8 cellular contexts compared by ENCODE assay signal in the genomic region with DNA sequence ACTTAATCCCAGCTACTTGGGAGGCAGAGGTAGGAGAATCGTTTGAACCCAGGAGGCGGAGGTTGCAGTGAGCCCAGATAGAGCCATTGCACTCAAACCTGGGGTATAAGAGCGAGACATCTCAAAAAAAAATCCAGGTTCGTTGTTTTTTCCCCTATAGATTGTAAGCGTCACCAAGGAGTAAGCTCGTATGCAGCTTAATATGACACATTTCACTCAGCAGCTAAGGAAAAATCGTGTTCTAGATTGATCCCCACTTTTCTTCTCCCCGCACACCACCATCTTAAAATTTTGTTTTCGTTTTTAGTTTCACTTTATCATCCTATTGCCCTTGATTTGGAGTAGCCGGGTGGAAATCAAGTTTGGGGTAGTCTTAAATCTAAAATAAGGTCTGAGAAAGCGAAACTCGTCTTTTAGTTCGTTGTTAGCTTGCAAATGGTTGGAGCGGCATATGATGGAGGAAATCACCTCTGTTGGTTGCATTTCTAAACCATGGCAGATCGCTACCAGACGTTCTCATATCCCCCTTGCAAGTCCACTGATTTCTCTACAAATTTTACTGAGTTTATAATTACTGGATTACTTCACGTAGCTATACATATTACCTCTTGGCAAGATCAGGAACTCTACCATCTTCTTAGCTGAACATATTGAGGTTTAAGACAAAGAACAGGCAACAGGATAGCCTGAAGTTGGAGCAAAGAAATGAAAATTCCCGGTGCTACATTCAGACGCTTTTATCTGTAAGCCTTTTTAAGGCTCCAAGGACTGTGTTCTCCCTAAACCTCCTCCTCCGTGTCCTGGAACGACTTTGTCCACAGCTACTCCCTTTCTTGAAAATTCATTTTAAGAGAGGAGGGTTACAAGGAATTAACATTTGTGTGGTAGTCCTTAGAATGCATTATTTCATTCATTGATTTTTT.
DNase-seq lines count a peak whose midpoint lies in the region; ATAC-seq and TF ChIP-seq lines count a peak whose summit lies in the region.

No MANE protein-coding gene starts in this region.

- DNase-seq in G401 (ENCODE audit: low spot score) (peak; percentile 32), NCI-H69 (lab: John Stamatoyannopoulos, UW) (peak; percentile 77), osteoblast (ENCODE audit: insufficient read length, low spot score, missing footprints) (peak; percentile 58), NCI-H1048 (lab: John Stamatoyannopoulos, UW) (no peak)
- peak; percentile 31 to 45 (median 39) for DNase-seq in effector memory CD8-positive, alpha-beta T cell

- no peaks in the 10 kb centered on the region for H3K9me3 Mint-ChIP-seq in effector memory CD8-positive, alpha-beta T cell

- H3K27ac ChIP-seq in osteoblast (ENCODE audit: low read depth, low read length) = peak overlapping the region; percentile 92

- no peaks in the 10 kb centered on the region for H3K36me3 ChIP-seq in osteoblast (ENCODE audit: insufficient read depth, low read length)

- in situ Hi-C loops in G401 (cut with HindIII; ENCODE audit: low sequenced_read_pairs) = no loop called here

- H3K27me3 Mint-ChIP-seq in effector memory CD8-positive, alpha-beta T cell = no peaks in the 10 kb centered on the region

- ATAC-seq in effector memory CD8-positive, alpha-beta T cell (replicated peaks) = peak; percentile 28
- no peak for ATAC-seq in HG02884 (IDR thresholded peaks at IDR 0.05; ENCODE audit: unreplicated experiment)
- ATAC-seq in HG03097 (IDR thresholded peaks at IDR 0.05; ENCODE audit: low FRiP score, unreplicated experiment) = no peak
- no peak for ATAC-seq in HG02973 (IDR thresholded peaks at IDR 0.05; ENCODE audit: unreplicated experiment)

- no peaks in the 10 kb centered on the region for H3K27me3 ChIP-seq in osteoblast (ENCODE audit: insufficient read depth, low read length)

- H3K4me1 ChIP-seq in osteoblast (ENCODE audit: insufficient read depth, low read length) = peaks cover 29% of the 10 kb centered on the region

- no peak overlapping the region for H3K27ac Mint-ChIP-seq in effector memory CD8-positive, alpha-beta T cell

- no peaks in the 10 kb centered on the region for H3K9me3 ChIP-seq in osteoblast (ENCODE audit: low read depth, low read length)

- H3K4me1 Mint-ChIP-seq in effector memory CD8-positive, alpha-beta T cell (ENCODE audit: low read depth in 2 of 2) = peaks cover 6 to 19% of the 10 kb centered on the region in 2 donors

- no peaks in the 10 kb centered on the region for H4K20me1 ChIP-seq in osteoblast (ENCODE audit: insufficient read depth, low read length)

- peak overlapping the region; percentile 96 for H2AFZ ChIP-seq in osteoblast (ENCODE audit: low read length)

- H3K79me2 ChIP-seq in osteoblast (ENCODE audit: insufficient read depth, low read length) = no peaks in the 10 kb centered on the region

- no peak overlapping the region for H3K4me3 Mint-ChIP-seq in effector memory CD8-positive, alpha-beta T cell

- peak overlapping the region; percentile 96 for H3K4me2 ChIP-seq in osteoblast (ENCODE audit: insufficient read depth, low read length)

- no peak for TF ChIP-seq CTCF in osteoblast (IDR thresholded peaks at IDR 0.05; ENCODE audit: extremely low read depth, low read depth, low read length)

- peak overlapping the region; percentile 85 for H3K4me3 ChIP-seq in osteoblast (ENCODE audit: insufficient read depth, low read length)

- H3K36me3 Mint-ChIP-seq in effector memory CD8-positive, alpha-beta T cell (ENCODE audit: insufficient read depth) = peaks cover 8% of the 10 kb centered on the region
